10 cellular contexts compared by ENCODE assay signal in the genomic region with DNA sequence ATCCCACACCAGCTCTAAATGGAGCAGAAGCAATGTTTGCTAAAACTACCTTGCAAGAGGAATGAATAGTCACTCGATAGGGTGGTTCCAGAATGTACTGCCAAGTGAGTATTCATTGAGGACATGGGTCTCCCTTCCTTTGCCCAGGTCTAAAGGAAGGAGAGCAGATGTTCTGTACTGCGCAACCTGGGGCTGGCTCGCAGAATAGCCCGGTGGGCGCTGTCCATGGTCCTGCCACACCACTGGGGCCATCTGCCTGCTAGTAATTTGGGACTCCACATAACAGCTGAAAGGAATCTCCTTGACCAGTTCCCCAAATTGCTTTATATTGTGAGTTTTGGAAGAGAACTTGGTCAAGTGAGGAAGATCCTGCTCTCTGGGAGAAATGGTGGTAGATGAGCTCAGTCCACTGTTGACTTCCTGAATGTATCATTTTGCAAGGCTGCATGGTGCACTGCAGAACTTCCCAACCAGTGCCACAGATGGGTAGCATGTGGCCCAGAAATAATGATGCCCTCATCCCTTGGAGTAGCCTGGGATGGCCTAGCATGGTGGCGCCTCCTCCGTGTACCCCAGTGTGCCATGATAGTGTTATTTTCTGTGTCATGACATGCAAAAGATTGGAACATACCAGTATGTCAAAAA. TPM values are rescaled to one million over a fixed set of nuclear protein-coding genes. Genes with fewer than 3 reads are reported as not detected.
DNase-seq lines count a peak whose midpoint lies in the region; ATAC-seq, FAIRE-seq and TF ChIP-seq lines count a peak whose summit lies in the region.
"Had no signal": no experiment of that assay in that cellular context is flagged by ENCODE, and none has a peak within 500 bp of the region (broad histone marks: within the 10 kb centered on the region; RNA-seq: fewer than 3 reads in every experiment).

No MANE protein-coding gene starts in this region.

- no peak for TF ChIP-seq POLR2A in endothelial cell of umbilical vein (IDR thresholded peaks at IDR 0.05; ENCODE audit: low read depth, low read length)

- H3K27me3 Mint-ChIP-seq in activated CD4-positive, alpha-beta T cell treated with anti-CD3 and anti-CD28 coated beads for 36 hours = peaks cover 59% of the 10 kb centered on the region
- H3K27me3 Mint-ChIP-seq in osteocyte (ENCODE audit: unreplicated experiment) = peaks cover 40% of the 10 kb centered on the region
- peaks cover 68% of the 10 kb centered on the region for H3K27me3 Mint-ChIP-seq in activated T-helper 17 cell treated with anti-CD3 and anti-CD28 coated beads, Interleukin-2, amount 50 U/mL, for 72 hours

- no peak overlapping the region for H3K4me2 ChIP-seq in endothelial cell of umbilical vein (ENCODE audit: insufficient read depth, low read length)
- H3K4me2 ChIP-seq: BLaER1 had no signal

- dilution Hi-C loops in endothelial cell of umbilical vein (cut with MboI; ENCODE audit: extremely low pct_ligation_motif_present, low sequenced_read_pairs) = no loop called here

- no peaks in the 10 kb centered on the region for H3K4me1 Mint-ChIP-seq in activated CD4-positive, alpha-beta T cell treated with anti-CD3 and anti-CD28 coated beads for 36 hours
- peaks cover under 1% of the 10 kb centered on the region for H3K4me1 Mint-ChIP-seq in osteocyte (ENCODE audit: unreplicated experiment)
- H3K4me1 Mint-ChIP-seq in activated T-helper 17 cell treated with anti-CD3 and anti-CD28 coated beads, Interleukin-2, amount 50 U/mL, for 72 hours = no peaks in the 10 kb centered on the region

- H3K4me3 Mint-ChIP-seq in activated CD4-positive, alpha-beta T cell treated with anti-CD3 and anti-CD28 coated beads for 36 hours = no peak overlapping the region
- no peak overlapping the region for H3K4me3 Mint-ChIP-seq in osteocyte (ENCODE audit: unreplicated experiment)
- H3K4me3 Mint-ChIP-seq in activated T-helper 17 cell treated with anti-CD3 and anti-CD28 coated beads, Interleukin-2, amount 50 U/mL, for 72 hours = no peak overlapping the region

- no peak overlapping the region for H3K4me3 ChIP-seq in endothelial cell of umbilical vein (replicated peaks in 1 of 3; ENCODE audit: insufficient read depth in 1 of 3, low read depth in 1 of 3, low read length in 3 of 3)
- H3K4me3 ChIP-seq: BLaER1 had no signal

- H4K20me1 ChIP-seq in endothelial cell of umbilical vein (replicated peaks; ENCODE audit: control insufficient read depth, extremely low read depth, insufficient read depth, low read length) = no peaks in the 10 kb centered on the region

- H3K27ac Mint-ChIP-seq in activated CD4-positive, alpha-beta T cell treated with anti-CD3 and anti-CD28 coated beads for 36 hours = no peak overlapping the region
- H3K27ac Mint-ChIP-seq in osteocyte (ENCODE audit: unreplicated experiment) = no peak overlapping the region
- no peak overlapping the region for H3K27ac Mint-ChIP-seq in activated T-helper 17 cell treated with anti-CD3 and anti-CD28 coated beads, Interleukin-2, amount 50 U/mL, for 72 hours

- H3K9me3 ChIP-seq in endothelial cell of umbilical vein (replicated peaks; ENCODE audit: control insufficient read depth, insufficient read depth, low read length) = no peaks in the 10 kb centered on the region
- H3K9me3 ChIP-seq: BLaER1 had no signal

- no TSS peak for BruUV-seq in endothelial cell of umbilical vein (replicated peaks; lab: Mats Ljungman, UMichigan)

- H3K36me3 ChIP-seq in endothelial cell of umbilical vein (ENCODE audit: control insufficient read depth in 2 of 2, extremely low read depth in 1 of 2, insufficient read depth in 2 of 2, low read length in 2 of 2) = no peaks in the 10 kb centered on the region
- H3K36me3 ChIP-seq: BLaER1 had no signal

- H3K36me3 Mint-ChIP-seq in activated CD4-positive, alpha-beta T cell treated with anti-CD3 and anti-CD28 coated beads for 36 hours (ENCODE audit: low read depth) = no peaks in the 10 kb centered on the region
- H3K36me3 Mint-ChIP-seq in osteocyte (ENCODE audit: unreplicated experiment) = no peaks in the 10 kb centered on the region
- H3K36me3 Mint-ChIP-seq in activated T-helper 17 cell treated with anti-CD3 and anti-CD28 coated beads, Interleukin-2, amount 50 U/mL, for 72 hours (ENCODE audit: low read depth) = no peaks in the 10 kb centered on the region

- no peak overlapping the region for H3K27ac ChIP-seq in endothelial cell of umbilical vein (ENCODE audit: insufficient read depth, low read depth, low read length)
- H3K27ac ChIP-seq: BLaER1 had no signal

- FAIRE-seq in endothelial cell of umbilical vein (lab: Jason Lieb, UNC) = peak; percentile 64

- POLR2A ChIA-PET in activated CD4-positive, alpha-beta T cell treated with anti-CD3 and anti-CD28 coated beads for 36 hours (lab: Charles Lee) = no interaction called here
- POLR2A ChIA-PET in endothelial cell of umbilical vein (lab: Charles Lee) = no interaction called here

- no peaks in the 10 kb centered on the region for H3K4me1 ChIP-seq in endothelial cell of umbilical vein (ENCODE audit: control insufficient read depth, extremely low read depth, insufficient read depth, low read length)

- DNase-seq in Right ventricle myocardium superior = peak; percentile 67
- DNase-seq in cardiac septum (ENCODE audit: low spot score) = no peak
- DNase-seq in activated CD4-positive, alpha-beta T cell treated with anti-CD3 and anti-CD28 coated beads for 36 hours = peak; percentile 75
- DNase-seq in endothelial cell of umbilical vein (ENCODE audit: low read depth, low spot score) = peak; percentile 56
- DNase-seq in osteocyte (ENCODE audit: extremely low spot score, unreplicated experiment) = peak; percentile 92
- DNase-seq in GDM1 (lab: John Stamatoyannopoulos, UW) = no peak

- CTCF ChIA-PET in activated CD4-positive, alpha-beta T cell treated with anti-CD3 and anti-CD28 coated beads for 36 hours (lab: Charles Lee) = no interaction called here
- CTCF ChIA-PET in endothelial cell of umbilical vein (lab: Charles Lee) = interaction anchor here (0.6 to 1.6 kb wide), 2 partner anchors 41 to 472 kb away, joined by 3 to 5 read pairs; no protein-coding TSS in a partner anchor

- no peak overlapping the region for H2AFZ ChIP-seq in endothelial cell of umbilical vein (ENCODE audit: low read depth, low read length)

- peaks cover 12 to 21% of the 10 kb centered on the region in 2 experiments for H3K27me3 ChIP-seq in endothelial cell of umbilical vein (ENCODE audit: control insufficient read depth in 2 of 2, insufficient read depth in 2 of 2, low read length in 2 of 2)

- intact Hi-C loops in Right ventricle myocardium superior (cut with DNase I) = no loop called here
- intact Hi-C loops in cardiac septum (cut with DNase I) = no loop called here
- intact Hi-C loops in activated CD4-positive, alpha-beta T cell treated with anti-CD3 and anti-CD28 coated beads for 36 hours (cut with DNase I, micrococcal nuclease) = loop anchor here in 1 of 2 experiments (2.0 kb wide), 1 partner anchor 591 kb away; no protein-coding TSS in a partner anchor
- intact Hi-C loops in endothelial cell of umbilical vein (cut with micrococcal nuclease) = no loop called here

- H3K79me2 ChIP-seq in endothelial cell of umbilical vein (ENCODE audit: control insufficient read depth, insufficient read depth, low read length) = no peaks in the 10 kb centered on the region

- ATAC-seq in Right ventricle myocardium superior (ENCODE audit: poor library complexity) = peak; percentile 77
- ATAC-seq in activated CD4-positive, alpha-beta T cell treated with anti-CD3 and anti-CD28 coated beads for 36 hours = peak; percentile 36
- ATAC-seq in activated T-helper 17 cell treated with anti-CD3 and anti-CD28 coated beads, Interleukin-2, amount 50 U/mL, for 72 hours (replicated peaks) = no peak
- ATAC-seq in GM18868 (IDR thresholded peaks at IDR 0.05; ENCODE audit: unreplicated experiment) = no peak

- TF ChIP-seq CTCF in endothelial cell of umbilical vein (IDR thresholded peaks at IDR 0.05; ENCODE audit: extremely low read depth in 1 of 2, insufficient read depth in 1 of 2, low read depth in 1 of 2, low read length in 2 of 2) = no peak
- TF ChIP-seq CTCF in osteocyte (IDR thresholded peaks at IDR 0.05) = no peak

- no peaks in the 10 kb centered on the region for H3K9me1 ChIP-seq in endothelial cell of umbilical vein (replicated peaks; ENCODE audit: control insufficient read depth, extremely low read depth, insufficient read depth, low read length)

- H3K9ac ChIP-seq in endothelial cell of umbilical vein (replicated peaks; ENCODE audit: extremely low read depth, insufficient read depth, low read length) = no peak overlapping the region
- H3K9ac ChIP-seq: BLaER1 had no signal

- H3K9me3 Mint-ChIP-seq in activated CD4-positive, alpha-beta T cell treated with anti-CD3 and anti-CD28 coated beads for 36 hours (ENCODE audit: low read depth) = no peaks in the 10 kb centered on the region
- no peaks in the 10 kb centered on the region for H3K9me3 Mint-ChIP-seq in osteocyte (ENCODE audit: unreplicated experiment)
- H3K9me3 Mint-ChIP-seq in activated T-helper 17 cell treated with anti-CD3 and anti-CD28 coated beads, Interleukin-2, amount 50 U/mL, for 72 hours = no peaks in the 10 kb centered on the region

RNA-seq across cellular contexts. Expression of a gene that starts 5.7 kb away (rescaled TPM):
- not detected for total RNA-seq in Right ventricle myocardium superior
- 0.40 TPM for total RNA-seq in cardiac septum
- under 1 TPM; 0.07 TPM for total RNA-seq in activated CD4-positive, alpha-beta T cell treated with anti-CD3 and anti-CD28 coated beads for 36 hours
- 0.05 TPM in 1 of 2 replicates, not detected in the other for total RNA-seq in endothelial cell of umbilical vein
- polyA plus RNA-seq in endothelial cell of umbilical vein = 0.02 and 0.03 TPM in 2 replicates
- 0.01 TPM in 2 replicates for polyA plus RNA-seq in endothelial cell of umbilical vein (2011; cell fraction: cytosol; rRNA removed)
- polyA plus RNA-seq in endothelial cell of umbilical vein (2011; cell fraction: nucleus; rRNA removed) = 0.04 TPM in 1 of 2 replicates, not detected in the other
- 0.04 TPM in 2 replicates for polyA plus RNA-seq in endothelial cell of umbilical vein (2012)
- 0.10 and 0.30 TPM in 2 replicates for polyA minus RNA-seq in endothelial cell of umbilical vein
- polyA minus RNA-seq in endothelial cell of umbilical vein (2011; cell fraction: cytosol; rRNA and poly(A)+ RNA removed) = not detected
- polyA minus RNA-seq in endothelial cell of umbilical vein (2011; cell fraction: nucleus; rRNA and poly(A)+ RNA removed) = not detected in 2 replicates
- 1.5 and 1.6 TPM in 2 replicates for total RNA-seq in osteocyte
- total RNA-seq in activated T-helper 17 cell treated with anti-CD3 and anti-CD28 coated beads, Interleukin-2, amount 50 U/mL, for 72 hours = not detected

RNA-seq across cellular contexts. Expression of a gene that starts 43.8 kb away (rescaled TPM):
- total RNA-seq in Right ventricle myocardium superior (not detected), cardiac septum (not detected), endothelial cell of umbilical vein (not detected in 2 replicates), osteocyte (not detected in 2 replicates)
- not detected for total RNA-seq in activated CD4-positive, alpha-beta T cell treated with anti-CD3 and anti-CD28 coated beads for 36 hours
- polyA plus RNA-seq in endothelial cell of umbilical vein = not detected in 2 replicates
- polyA plus RNA-seq in endothelial cell of umbilical vein (2011; cell fraction: cytosol; rRNA removed) = not detected in 2 replicates
- not detected in 2 replicates for polyA plus RNA-seq in endothelial cell of umbilical vein (2011; cell fraction: nucleus; rRNA removed)
- not detected in 2 replicates for polyA plus RNA-seq in endothelial cell of umbilical vein (2012)
- polyA minus RNA-seq in endothelial cell of umbilical vein = not detected in 2 replicates
- polyA minus RNA-seq in endothelial cell of umbilical vein (2011; cell fraction: cytosol; rRNA and poly(A)+ RNA removed) = not detected
- polyA minus RNA-seq in endothelial cell of umbilical vein (2011; cell fraction: nucleus; rRNA and poly(A)+ RNA removed) = not detected in 2 replicates
- not detected for total RNA-seq in activated T-helper 17 cell treated with anti-CD3 and anti-CD28 coated beads, Interleukin-2, amount 50 U/mL, for 72 hours
- total RNA-seq: T-helper 2 cell treated with Interferon-gamma antibody and Interleukin-4, amounts not matched to agents 100 ng/mL and 5 ng/mL, for 36 hours had no signal

RNA-seq across cellular contexts. Expression of a gene that starts 54.1 kb away (rescaled TPM):
- total RNA-seq in Right ventricle myocardium superior (4.2 TPM), cardiac septum (16.6 TPM), endothelial cell of umbilical vein (12.3 and 22.5 TPM in 2 replicates), osteocyte (1.1 and 2.0 TPM in 2 replicates)
- 10 to 100 TPM; 13.9 to 14.3 TPM for total RNA-seq in activated CD4-positive, alpha-beta T cell treated with anti-CD3 and anti-CD28 coated beads for 36 hours
- polyA plus RNA-seq in endothelial cell of umbilical vein = 6.7 and 7.3 TPM in 2 replicates
- 4.8 and 5.6 TPM in 2 replicates for polyA plus RNA-seq in endothelial cell of umbilical vein (2011; cell fraction: cytosol; rRNA removed)
- polyA plus RNA-seq in endothelial cell of umbilical vein (2011; cell fraction: nucleus; rRNA removed) = 15.1 and 17.0 TPM in 2 replicates
- polyA plus RNA-seq in endothelial cell of umbilical vein (2012) = 6.3 and 7.9 TPM in 2 replicates
- polyA minus RNA-seq in endothelial cell of umbilical vein = 7.6 and 7.9 TPM in 2 replicates
- polyA minus RNA-seq in endothelial cell of umbilical vein (2011; cell fraction: cytosol; rRNA and poly(A)+ RNA removed) = 1.9 TPM
- polyA minus RNA-seq in endothelial cell of umbilical vein (2011; cell fraction: nucleus; rRNA and poly(A)+ RNA removed) = 11.0 and 13.2 TPM in 2 replicates
- total RNA-seq in activated T-helper 17 cell treated with anti-CD3 and anti-CD28 coated beads, Interleukin-2, amount 50 U/mL, for 72 hours = 10 to 100 TPM; 13.4 to 18.9 TPM

Comparison
In these comparisons a context has a peak if more than half of its experiments do, and no peak if none do; other contexts are left out.
1. DNase-seq: peak in Right ventricle myocardium superior (single experiment), activated CD4-positive, alpha-beta T cell treated with anti-CD3 and anti-CD28 coated beads for 36 hours (single experiment), endothelial cell of umbilical vein (single experiment) and osteocyte (single experiment); none in cardiac septum (single experiment) and GDM1 (single experiment).
2. ATAC-seq: peak in Right ventricle myocardium superior (single experiment) and activated CD4-positive, alpha-beta T cell treated with anti-CD3 and anti-CD28 coated beads for 36 hours (single experiment); none in activated T-helper 17 cell treated with anti-CD3 and anti-CD28 coated beads, Interleukin-2, amount 50 U/mL, for 72 hours (single experiment) and GM18868 (single experiment).